Comparison of ENCODE assay signal across 1 cellular context in the genomic region with DNA sequence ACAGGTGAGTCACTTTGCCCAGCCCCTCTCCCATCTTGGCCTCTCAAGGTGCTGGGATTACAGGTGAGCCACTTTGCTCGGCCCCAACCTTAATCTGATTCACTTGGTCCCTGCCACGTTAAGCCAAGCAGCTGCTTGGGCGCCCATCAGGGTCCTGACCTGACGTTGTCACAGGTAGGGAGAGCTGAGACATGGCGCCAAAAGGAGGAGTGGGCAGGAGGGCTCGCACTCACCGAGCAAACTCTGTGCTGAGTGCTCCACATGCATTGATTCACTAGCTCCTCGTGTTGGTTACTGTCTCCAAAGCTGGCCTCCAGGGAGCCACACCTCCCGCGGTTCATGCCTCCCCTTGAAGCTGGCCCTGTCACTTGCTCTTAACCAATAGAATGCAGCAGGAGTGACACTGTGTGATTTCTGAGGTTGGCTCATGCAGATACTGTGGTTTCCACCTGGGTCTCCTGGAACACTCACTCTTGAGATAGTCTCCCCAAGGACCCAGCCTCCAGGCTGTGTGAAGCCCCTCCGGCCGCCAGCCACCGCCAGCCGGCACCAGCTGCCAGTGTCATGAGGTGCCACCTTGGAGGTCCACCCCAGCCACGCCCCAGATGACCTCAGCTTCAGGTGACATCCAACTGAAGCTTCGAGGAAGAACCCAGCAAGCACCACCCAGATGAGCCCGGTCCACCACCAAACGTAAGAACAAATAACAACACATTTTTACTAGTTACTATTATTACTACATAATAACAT.
TF ChIP-seq lines count a peak whose summit lies in the region.

No MANE protein-coding gene starts in this region.

TF ChIP-seq in HEK293T, 16 proteins besides CTCF, POLR2A, EP300 and RAD21 (continued from another document):
- TF ChIP-seq PKNOX1 (IDR thresholded peaks at IDR 0.05) = no peak
- TF ChIP-seq FOXM1 (IDR thresholded peaks at IDR 0.05; ENCODE audit: borderline replicate concordance) = no peak
